Comparison of ENCODE assay signal across 8 cellular contexts in the genomic region with DNA sequence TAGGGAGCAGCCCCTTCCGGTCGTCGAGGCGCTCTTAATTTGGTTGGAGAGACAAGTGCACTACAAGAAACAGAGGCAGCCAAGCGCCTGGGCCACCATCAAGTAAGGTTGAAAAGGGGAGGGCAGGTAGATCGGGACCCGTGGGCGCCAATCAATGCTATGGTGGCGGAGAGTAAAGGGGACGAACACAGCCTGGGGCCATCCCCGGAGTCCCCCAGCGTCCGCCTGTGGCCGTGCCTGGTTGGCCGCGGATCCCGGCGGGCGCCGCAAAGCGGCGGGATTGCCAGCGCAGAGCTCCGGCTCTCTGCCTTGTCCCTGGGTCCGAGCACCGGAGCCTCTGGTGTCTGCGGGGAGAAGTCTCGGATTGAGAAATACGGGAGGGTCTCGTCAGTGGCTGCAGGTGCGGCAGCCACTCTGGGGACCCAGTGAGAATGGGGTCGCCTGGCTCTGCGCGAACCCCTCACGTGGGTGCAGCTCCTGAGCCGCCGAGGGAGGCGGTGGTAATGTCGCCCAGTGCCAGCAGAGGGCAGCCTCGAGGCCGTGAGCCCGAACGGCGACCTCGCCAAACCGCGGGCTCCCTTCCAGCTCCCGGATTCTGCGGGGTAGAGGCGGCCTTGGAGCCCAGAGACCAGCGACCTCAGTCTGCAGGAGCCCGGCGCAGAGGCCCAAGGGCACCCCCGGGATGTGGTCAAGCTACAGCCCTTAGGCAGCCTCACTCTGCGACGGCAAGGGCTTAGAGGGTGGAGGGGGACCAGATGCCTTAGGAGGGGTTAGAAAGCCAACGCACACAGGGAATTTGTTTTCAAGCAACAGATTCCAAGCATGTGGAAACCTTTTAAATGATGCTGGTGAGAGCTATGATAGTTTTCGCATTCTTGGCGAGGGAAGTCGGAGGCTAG. TPM values are rescaled to one million over a fixed set of nuclear protein-coding genes. Genes with fewer than 3 reads are reported as not detected.
DNase-seq lines count a peak whose midpoint lies in the region; ATAC-seq, FAIRE-seq and TF ChIP-seq lines count a peak whose summit lies in the region.

No MANE protein-coding gene starts in this region.

- FAIRE-seq in GM12891 (lab: Jason Lieb, UNC) = peak; percentile 76

- TF ChIP-seq CTCF in PC-9 (conservative IDR thresholded peaks at IDR 0.05) (peak; percentile 88), neural cell (IDR thresholded peaks at IDR 0.05; ENCODE audit: poor library complexity, severe bottlenecking) (peak; percentile 96)

- no peaks in the 10 kb centered on the region for H3K36me3 Mint-ChIP-seq in activated T-helper 1 cell treated with anti-CD3 and anti-CD28 coated beads, Interleukin-12 subunit alpha, Interleukin-12 subunit beta, Interleukin-2, Interleukin-4 antibody, amounts not matched to agents 30 ng/mL and 10 ng/mL and 1 ng/mL, durations not matched to agents 14 hours and 24 hours and 36 hours (ENCODE audit: low read depth)

- peak overlapping the region; percentile 76 for H3K4me3 ChIP-seq in PC-9
- peak overlapping the region; percentile 70 for H3K4me3 ChIP-seq in neural cell (ENCODE audit: low read length)
- H3K4me3 ChIP-seq in stomach smooth muscle (ENCODE audit: low read length in 2 of 2) = peak overlapping the region; percentile 58 to 68

- H3K4me2 ChIP-seq in PC-9 (peak overlapping the region; percentile 98), neural cell (ENCODE audit: low read length) (peak overlapping the region; percentile 45)

- peaks cover 15% of the 10 kb centered on the region for H3K4me1 Mint-ChIP-seq in activated T-helper 1 cell treated with anti-CD3 and anti-CD28 coated beads, Interleukin-12 subunit alpha, Interleukin-12 subunit beta, Interleukin-2, Interleukin-4 antibody, amounts not matched to agents 30 ng/mL and 10 ng/mL and 1 ng/mL, durations not matched to agents 14 hours and 24 hours and 36 hours (ENCODE audit: low read depth)

- peak overlapping the region; percentile 97 for H2AFZ ChIP-seq in PC-9
- H2AFZ ChIP-seq in neural cell (ENCODE audit: low read depth, low read length) = no peak overlapping the region

- no peaks in the 10 kb centered on the region for H3F3A ChIP-seq in PC-9 (ENCODE audit: insufficient read depth, low read depth)
- no peaks in the 10 kb centered on the region for H3F3A ChIP-seq in neural cell (ENCODE audit: insufficient read depth, low read length, poor library complexity, severe bottlenecking)

- TF ChIP-seq POLR2A in GM12891 (IDR thresholded peaks at IDR 0.05; ENCODE audit: low read depth, low read length) = no peak

- H4K20me1 ChIP-seq in PC-9 (ENCODE audit: insufficient read depth) (no peaks in the 10 kb centered on the region), neural cell (ENCODE audit: insufficient read depth) (no peaks in the 10 kb centered on the region)

- peak overlapping the region; percentile 68 for H3K27ac Mint-ChIP-seq in activated T-helper 1 cell treated with anti-CD3 and anti-CD28 coated beads, Interleukin-12 subunit alpha, Interleukin-12 subunit beta, Interleukin-2, Interleukin-4 antibody, amounts not matched to agents 30 ng/mL and 10 ng/mL and 1 ng/mL, durations not matched to agents 14 hours and 24 hours and 36 hours

- H3K27ac ChIP-seq in PC-9 (no peak overlapping the region), neural cell (ENCODE audit: low read length) (no peak overlapping the region), stomach smooth muscle (ENCODE audit: low read length) (no peak overlapping the region)

- H3K9me3 Mint-ChIP-seq in activated T-helper 1 cell treated with anti-CD3 and anti-CD28 coated beads, Interleukin-12 subunit alpha, Interleukin-12 subunit beta, Interleukin-2, Interleukin-4 antibody, amounts not matched to agents 30 ng/mL and 10 ng/mL and 1 ng/mL, durations not matched to agents 14 hours and 24 hours and 36 hours = no peaks in the 10 kb centered on the region

- H3K4me1 ChIP-seq in PC-9 (replicated peaks; ENCODE audit: insufficient read depth) (0 out of 2 replicates have a peak, but pooled peaks cover 6% of the 10 kb centered on the region), stomach smooth muscle (ENCODE audit: control insufficient read depth, insufficient read depth, low read length) (peaks cover 37% of the 10 kb centered on the region)

- H3K36me3 ChIP-seq in PC-9 (ENCODE audit: low read depth) = no peaks in the 10 kb centered on the region
- H3K36me3 ChIP-seq in neural cell (ENCODE audit: insufficient read depth, low read length) = no peaks in the 10 kb centered on the region
- H3K36me3 ChIP-seq in stomach smooth muscle (ENCODE audit: control insufficient read depth in 2 of 2, insufficient read depth in 2 of 2, low read length in 2 of 2) = no peaks in the 10 kb centered on the region

- no peak overlapping the region for H3K9ac ChIP-seq in neural cell (ENCODE audit: low read length)
- no peak overlapping the region for H3K9ac ChIP-seq in stomach smooth muscle (ENCODE audit: low read length in 2 of 2)

- H3K9me2 ChIP-seq in PC-9 (ENCODE audit: insufficient read depth) = no peaks in the 10 kb centered on the region
- no peaks in the 10 kb centered on the region for H3K9me2 ChIP-seq in neural cell (ENCODE audit: insufficient read depth, low read length)

- no TSS peak for BruUV-seq in PC-9 (replicated peaks; lab: Mats Ljungman, UMichigan)

- H3K4me3 Mint-ChIP-seq in activated T-helper 1 cell treated with anti-CD3 and anti-CD28 coated beads, Interleukin-12 subunit alpha, Interleukin-12 subunit beta, Interleukin-2, Interleukin-4 antibody, amounts not matched to agents 30 ng/mL and 10 ng/mL and 1 ng/mL, durations not matched to agents 14 hours and 24 hours and 36 hours = peak overlapping the region; percentile 62

- H3K79me2 ChIP-seq in PC-9 (ENCODE audit: low read depth) (no peaks in the 10 kb centered on the region), neural cell (replicated peaks; ENCODE audit: insufficient read depth, low read length) (no peaks in the 10 kb centered on the region)

- H3K9me3 ChIP-seq in PC-9 (ENCODE audit: insufficient read depth, low read depth) = no peaks in the 10 kb centered on the region
- H3K9me3 ChIP-seq in neural cell (ENCODE audit: low read length) = no peaks in the 10 kb centered on the region
- no peaks in the 10 kb centered on the region for H3K9me3 ChIP-seq in stomach smooth muscle (ENCODE audit: control insufficient read depth in 2 of 2, low read length in 2 of 2)

- CTCF ChIA-PET in PC-9 (lab: Charles Lee) = interaction anchor here (0.6 to 1.6 kb wide), 12 partner anchors 12 to 548 kb away, joined by 3 to 20 read pairs (median 4); a partner anchor contains a TSS

- peak; percentile 77 for ATAC-seq in HG03108 (IDR thresholded peaks at IDR 0.05; ENCODE audit: unreplicated experiment)

- POLR2A ChIA-PET in PC-9 (lab: Charles Lee; ENCODE audit: unreplicated experiment) = interaction anchor here (0.6 kb wide), 1 partner anchor 36 kb away, joined by 3 read pairs; no protein-coding TSS in a partner anchor

- H3K27me3 Mint-ChIP-seq in activated T-helper 1 cell treated with anti-CD3 and anti-CD28 coated beads, Interleukin-12 subunit alpha, Interleukin-12 subunit beta, Interleukin-2, Interleukin-4 antibody, amounts not matched to agents 30 ng/mL and 10 ng/mL and 1 ng/mL, durations not matched to agents 14 hours and 24 hours and 36 hours (ENCODE audit: insufficient read depth) = peaks cover 62% of the 10 kb centered on the region

- peak; percentile 98 for DNase-seq in 8988T
- peak; percentile 86 for DNase-seq in GM12891 (ENCODE audit: insufficient read length, low spot score)
- peak in 1 of 2 experiments; percentile 81 for DNase-seq in PC-9
- peak; percentile 51 for DNase-seq in activated T-helper 1 cell treated with anti-CD3 and anti-CD28 coated beads, Interleukin-12 subunit alpha, Interleukin-12 subunit beta, Interleukin-2, Interleukin-4 antibody, amounts not matched to agents 30 ng/mL and 10 ng/mL and 1 ng/mL, durations not matched to agents 14 hours and 24 hours and 36 hours (ENCODE audit: low spot score)
- peak; percentile 68 for DNase-seq in fibroblast of the conjunctiva (ENCODE audit: low read depth)

- peak; percentile 69 for TF ChIP-seq RAD21 in neural cell (conservative IDR thresholded peaks at IDR 0.05)

- H3K27me3 ChIP-seq in PC-9 (ENCODE audit: insufficient read depth, low read depth) (no peaks in the 10 kb centered on the region), neural cell (ENCODE audit: insufficient read depth, low read depth, low read length) (peaks cover 80% of the 10 kb centered on the region), stomach smooth muscle (ENCODE audit: control insufficient read depth in 1 of 2, insufficient read depth in 2 of 2, low read length in 2 of 2) (peaks cover 51 to 54% of the 10 kb centered on the region in 2 donors)

- intact Hi-C loops in PC-9 (cut with micrococcal nuclease; ENCODE audit: unreplicated experiment) = loop anchor here (1.0 to 5.0 kb wide), 4 partner anchors 266 to 754 kb away; a partner anchor contains a TSS
- intact Hi-C loops in activated T-helper 1 cell treated with anti-CD3 and anti-CD28 coated beads, Interleukin-12 subunit alpha, Interleukin-12 subunit beta, Interleukin-2, Interleukin-4 antibody, amounts not matched to agents 30 ng/mL and 10 ng/mL and 1 ng/mL, durations not matched to agents 14 hours and 24 hours and 36 hours (cut with micrococcal nuclease) = loop anchor here (1.0 to 2.0 kb wide), 3 partner anchors 8 to 393 kb away; no protein-coding TSS in a partner anchor

- no peak for TF ChIP-seq EP300 in neural cell (conservative IDR thresholded peaks at IDR 0.05; ENCODE audit: poor library complexity, severe bottlenecking)

TF ChIP-seq in GM12891, 5 proteins besides CTCF, POLR2A, EP300 and RAD21:
- no peak for TF ChIP-seq TAF1 (IDR thresholded peaks at IDR 0.05; ENCODE audit: low read depth, low read length)

TF ChIP-seq in neural cell, 6 proteins besides CTCF, POLR2A, EP300 and RAD21 (continues in another document):
- TF ChIP-seq MXI1 (conservative IDR thresholded peaks at IDR 0.05; ENCODE audit: poor library complexity, severe bottlenecking) = peak; percentile 53
- no peak for TF ChIP-seq TAF1 (IDR thresholded peaks at IDR 0.05; ENCODE audit: low read depth)

RNA-seq across cellular contexts. Expression of a gene that starts 10.8 kb away (rescaled TPM):
- not detected for polyA plus RNA-seq in GM12891 (2012; ENCODE audit: low read depth, missing spikeins)
- total RNA-seq in PC-9 (2021) = not detected in 2 replicates
- not detected in 2 replicates for total RNA-seq in activated T-helper 1 cell treated with anti-CD3 and anti-CD28 coated beads, Interleukin-12 subunit alpha, Interleukin-12 subunit beta, Interleukin-2, Interleukin-4 antibody, amounts not matched to agents 30 ng/mL and 10 ng/mL and 1 ng/mL, durations not matched to agents 14 hours and 24 hours and 36 hours
- not detected in 2 replicates for polyA plus RNA-seq in neural cell
- not detected in 2 replicates for polyA minus RNA-seq in neural cell

RNA-seq across cellular contexts. Expression of a gene that starts 10.9 kb away (rescaled TPM):
- polyA plus RNA-seq in GM12891 (2012; ENCODE audit: low read depth, missing spikeins) = not detected
- 0.09 and 0.18 TPM in 2 replicates for total RNA-seq in PC-9 (2021)
- total RNA-seq in activated T-helper 1 cell treated with anti-CD3 and anti-CD28 coated beads, Interleukin-12 subunit alpha, Interleukin-12 subunit beta, Interleukin-2, Interleukin-4 antibody, amounts not matched to agents 30 ng/mL and 10 ng/mL and 1 ng/mL, durations not matched to agents 14 hours and 24 hours and 36 hours = not detected in 2 replicates
- polyA plus RNA-seq in neural cell = not detected in 2 replicates
- not detected in 2 replicates for polyA minus RNA-seq in neural cell
